12 cellular contexts compared by ENCODE assay signal in the genomic region with DNA sequence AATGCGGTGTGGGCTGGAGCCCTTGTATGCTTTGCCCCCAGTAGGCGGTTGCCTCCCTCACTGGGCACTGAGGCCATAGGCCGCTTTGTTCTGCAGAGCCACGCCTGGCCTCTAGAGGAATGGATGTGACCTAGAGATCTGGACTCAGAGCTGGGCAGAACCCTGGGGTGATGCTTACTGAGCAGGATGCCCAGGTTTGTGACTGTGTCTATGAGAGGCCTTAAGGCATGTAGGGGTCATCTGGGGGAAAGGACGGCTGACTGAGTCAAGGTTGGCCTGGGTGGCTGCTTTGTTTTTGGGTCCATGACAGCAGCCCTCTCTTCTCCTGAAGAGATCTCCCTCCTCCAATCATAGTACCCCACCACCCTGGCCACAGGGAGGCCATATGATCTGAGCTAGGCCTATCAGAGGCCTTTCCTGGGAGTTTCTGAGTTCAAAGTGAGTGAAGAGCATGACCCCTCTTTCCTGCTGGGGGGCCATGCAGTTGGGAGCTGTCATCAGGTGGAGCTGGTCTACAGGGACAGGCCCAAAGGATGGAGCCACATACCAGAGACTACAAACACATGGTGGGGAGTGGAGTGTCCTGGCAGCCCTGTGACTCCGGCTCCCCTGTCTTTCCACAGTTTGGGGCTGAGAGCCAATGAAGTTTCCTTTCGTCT.
A peak's percentile ranks its signal among the peaks of the same experiment; 100 is the strongest.
DNase-seq lines count a peak whose midpoint lies in the region; ATAC-seq and TF ChIP-seq lines count a peak whose summit lies in the region.
"Had no signal": no experiment of that assay in that cellular context is flagged by ENCODE, and none has a peak within 500 bp of the region (broad histone marks: within the 10 kb centered on the region; RNA-seq: fewer than 3 reads in every experiment).

No MANE protein-coding gene starts in this region.

- ATAC-seq in left lung: no peak
- no peak for ATAC-seq in HG02678 (IDR thresholded peaks at IDR 0.05; ENCODE audit: unreplicated experiment)
- ATAC-seq in HG03025 (IDR thresholded peaks at IDR 0.05; ENCODE audit: low FRiP score, unreplicated experiment): no peak
- no peak for ATAC-seq in HG02970 (IDR thresholded peaks at IDR 0.05; ENCODE audit: low FRiP score, unreplicated experiment)

- TF ChIP-seq CTCF in HFFc6 (IDR thresholded peaks at IDR 0.05) (no peak), left lung (IDR thresholded peaks at IDR 0.05) (no peak), spleen (IDR thresholded peaks at IDR 0.05 in 8 of 11, conservative IDR thresholded peaks at IDR 0.05 in 3 of 11) (no peak)

- peak overlapping the region; percentile 93 for H3K27ac Mint-ChIP-seq in HFFc6
- no peak overlapping the region for H3K27ac Mint-ChIP-seq in activated CD4-positive, alpha-beta memory T cell treated with anti-CD3 and anti-CD28 coated beads, Interleukin-2, amount 10 ng/mL, durations not matched to agents 7 days and 5 days

- intact Hi-C loops in left lung (cut with DNase I): loop anchor here in 1 of 2 donors (5.0 kb wide), 1 partner anchor 231 kb away; no protein-coding TSS in a partner anchor
- intact Hi-C loops in spleen (cut with DNase I; ENCODE audit: low total_unique reads): loop anchor here (10.0 kb wide), 2 partner anchors 169 to 229 kb away; a partner anchor contains a TSS

- no peaks in the 10 kb centered on the region for H3K9me3 ChIP-seq in left lung
- peaks cover 0 to 9% (median 0%) of the 10 kb centered on the region in 8 donors for H3K9me3 ChIP-seq in spleen

- peaks cover 3% of the 10 kb centered on the region; the same call in 1 of the 2 replicates for H3K36me3 Mint-ChIP-seq in HFFc6 (ENCODE audit: low read depth)
- H3K36me3 Mint-ChIP-seq in activated CD4-positive, alpha-beta memory T cell treated with anti-CD3 and anti-CD28 coated beads, Interleukin-2, amount 10 ng/mL, durations not matched to agents 7 days and 5 days (ENCODE audit: low read depth): peaks cover 40% of the 10 kb centered on the region

- CTCF ChIA-PET in activated CD4-positive, alpha-beta memory T cell treated with anti-CD3 and anti-CD28 coated beads, Interleukin-2, amount 10 ng/mL, durations not matched to agents 7 days and 5 days (lab: Charles Lee): no interaction called here

- no peak for TF ChIP-seq POLR2A in spleen (IDR thresholded peaks at IDR 0.05)

- peak overlapping the region; percentile 82 to 84 for H3K27ac ChIP-seq in left lung
- H3K27ac ChIP-seq in spleen: peak overlapping the region in 5 of 8 donors; percentile 52 to 93 (median 73)

- H3K36me3 ChIP-seq in left lung (no peaks in the 10 kb centered on the region), spleen (no peaks in the 10 kb centered on the region)

- H3K9me3 Mint-ChIP-seq in HFFc6: peaks cover 10% of the 10 kb centered on the region; the same call in 1 of the 2 replicates
- peaks cover 22% of the 10 kb centered on the region for H3K9me3 Mint-ChIP-seq in activated CD4-positive, alpha-beta memory T cell treated with anti-CD3 and anti-CD28 coated beads, Interleukin-2, amount 10 ng/mL, durations not matched to agents 7 days and 5 days

- H3K4me1 ChIP-seq in left lung: peaks cover 34 to 95% of the 10 kb centered on the region in 2 donors
- peaks cover 11 to 86% (median 55%) of the 10 kb centered on the region in 6 donors for H3K4me1 ChIP-seq in spleen

- H3K4me3 ChIP-seq in left lung (no peak overlapping the region), spleen (no peak overlapping the region)

- no peak overlapping the region for H3K4me3 Mint-ChIP-seq in HFFc6
- H3K4me3 Mint-ChIP-seq in activated CD4-positive, alpha-beta memory T cell treated with anti-CD3 and anti-CD28 coated beads, Interleukin-2, amount 10 ng/mL, durations not matched to agents 7 days and 5 days: no peak overlapping the region
- H3K4me3 Mint-ChIP-seq: H9 had no signal

- H3K4me1 Mint-ChIP-seq in HFFc6 (ENCODE audit: low read depth): peaks cover 82% of the 10 kb centered on the region
- peaks cover 67% of the 10 kb centered on the region for H3K4me1 Mint-ChIP-seq in activated CD4-positive, alpha-beta memory T cell treated with anti-CD3 and anti-CD28 coated beads, Interleukin-2, amount 10 ng/mL, durations not matched to agents 7 days and 5 days

- WGBS in spleen, 5 donors: 82 to 99% (median 97%) methylated on average over 6 to 7 of the region's 7 CpGs

- POLR2A ChIA-PET in activated CD4-positive, alpha-beta memory T cell treated with anti-CD3 and anti-CD28 coated beads, Interleukin-2, amount 10 ng/mL, durations not matched to agents 7 days and 5 days (lab: Charles Lee): interaction anchor here (1.3 to 6.7 kb wide), 4 partner anchors 12 to 47 kb away, joined by 6 to 167 read pairs (median 76); no protein-coding TSS in a partner anchor

- H3K27me3 ChIP-seq in left lung: no peaks in the 10 kb centered on the region
- H3K27me3 ChIP-seq in spleen (replicated peaks in 1 of 7): no peaks in the 10 kb centered on the region

- DNase-seq in HFFc6 (no peak), left lung (no peak), spleen (no peak)
- DNase-seq in activated CD4-positive, alpha-beta memory T cell treated with anti-CD3 and anti-CD28 coated beads, Interleukin-2, amount 10 ng/mL, durations not matched to agents 7 days and 5 days: peak; percentile 14
- DNase-seq: activated naive CD4-positive, alpha-beta T cell; dermis blood vessel endothelial cell; glutamatergic neuron; H9; NCI-H2171 had no signal

- H3K27me3 Mint-ChIP-seq in HFFc6 (ENCODE audit: insufficient read depth): no peaks in the 10 kb centered on the region; the same call in 1 of the 2 replicates
- no peaks in the 10 kb centered on the region for H3K27me3 Mint-ChIP-seq in activated CD4-positive, alpha-beta memory T cell treated with anti-CD3 and anti-CD28 coated beads, Interleukin-2, amount 10 ng/mL, durations not matched to agents 7 days and 5 days
